33 cellular contexts compared by ENCODE assay signal in the genomic region with DNA sequence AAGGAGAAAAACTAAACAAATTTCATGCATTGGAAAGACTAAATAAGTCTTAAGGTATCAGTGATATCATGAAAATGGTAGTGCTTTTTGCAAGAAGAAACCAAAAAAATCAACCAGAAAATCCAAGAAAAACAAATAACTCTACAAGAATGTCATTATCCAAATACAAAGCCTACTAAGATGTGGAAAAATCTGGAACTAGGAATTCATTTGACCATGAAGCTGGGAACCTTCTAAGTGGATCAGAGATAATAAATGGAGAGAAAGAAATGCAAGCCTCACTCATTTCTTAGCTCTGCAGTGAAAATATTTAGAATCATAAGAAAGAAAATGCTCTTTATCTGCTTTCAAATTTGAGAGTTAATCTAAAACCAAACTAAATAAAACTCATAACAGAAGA. TPM values are rescaled to one million over a fixed set of nuclear protein-coding genes. Genes with fewer than 3 reads are reported as not detected.
DNase-seq lines count a peak whose midpoint lies in the region; ATAC-seq and TF ChIP-seq lines count a peak whose summit lies in the region.
"Had no signal": no experiment of that assay in that cellular context is flagged by ENCODE, and none has a peak within 500 bp of the region (broad histone marks: within the 10 kb centered on the region; RNA-seq: fewer than 3 reads in every experiment).

No MANE protein-coding gene starts in this region.

- peak; percentile 30 for DNase-seq in HFFc6
- peak; percentile 89 for DNase-seq in fibroblast of peridontal ligament (ENCODE audit: extremely low read depth)
- peak; percentile 47 for DNase-seq in stromal cell of bone marrow (ENCODE audit: low read depth)
- DNase-seq in ACHN = no peak
- no peak for DNase-seq in body of pancreas
- DNase-seq: activated CD4-positive, alpha-beta T cell treated with anti-CD3 and anti-CD28 coated beads, Interleukin-2, amount 50 U/mL, for 1 hour; activated CD4-positive, CD25-positive, alpha-beta regulatory T cell; activated CD8-positive, alpha-beta memory T cell treated with anti-CD3 and anti-CD28 coated beads, Interleukin-2, amount 10 ng/mL, durations not matched to agents 7 days and 5 days; activated naive CD4-positive, alpha-beta T cell; activated T-cell treated with anti-CD3 and anti-CD28 coated beads, Interleukin-2, amount 50 U/mL, for 48 hours; adrenal gland; AML-193; CD8-positive, alpha-beta memory T cell; DMS 273 treated with DMSO at 0.1 percent for 48 hours; H7; left lung; NCI-H1417 treated with DMSO at 0.1 percent for 48 hours; NCI-H2081 treated with DMSO at 0.1 percent for 48 hours; NCI-H2227 treated with DMSO at 0.1 percent for 48 hours; NCI-H526; NK-92 treated with Interleukin-12 subunit alpha and Interleukin-12 subunit beta, amount 100 ng/mL, for 24 hours; PC-9; SHP77; spleen; stimulated activated CD8-positive, alpha-beta memory T cell treated with anti-CD3 and anti-CD28 coated beads, Interleukin-4, amount 100 ng/mL, for 48 hours; stimulated activated naive CD8-positive, alpha-beta T cell treated with anti-CD3 and anti-CD28 coated beads, Interleukin-15, amount 100 ng/mL, for 72 hours; T-helper 17 cell had no signal

- H3K27ac Mint-ChIP-seq in HFFc6 = peak overlapping the region; percentile 29; the same call in 1 of the 2 replicates
- H3K27ac Mint-ChIP-seq: activated CD8-positive, alpha-beta memory T cell treated with anti-CD3 and anti-CD28 coated beads, Interleukin-2, amount 10 ng/mL, durations not matched to agents 7 days and 5 days; CD8-positive, alpha-beta memory T cell; neural progenitor cell; stimulated activated naive CD8-positive, alpha-beta T cell treated with anti-CD3 and anti-CD28 coated beads, Interleukin-15, amount 100 ng/mL, for 72 hours; T-helper 17 cell had no signal

- H3K9ac ChIP-seq in BLaER1 = no peak overlapping the region
- H3K9ac ChIP-seq: neural progenitor cell had no signal

- H3K4me3 ChIP-seq in BLaER1 = no peak overlapping the region
- no peak overlapping the region for H3K4me3 ChIP-seq in body of pancreas
- H3K4me3 ChIP-seq: adrenal gland, breast epithelium, left lung, neural progenitor cell, PC-9, right atrium auricular region, spleen had no signal

- no peaks in the 10 kb centered on the region; the same call in none of the 2 replicates for H3K27me3 Mint-ChIP-seq in HFFc6 (ENCODE audit: insufficient read depth)
- H3K27me3 Mint-ChIP-seq: activated CD8-positive, alpha-beta memory T cell treated with anti-CD3 and anti-CD28 coated beads, Interleukin-2, amount 10 ng/mL, durations not matched to agents 7 days and 5 days; T-helper 17 cell had no signal

- H3K27me3 ChIP-seq in BLaER1 (no peaks in the 10 kb centered on the region), body of pancreas (no peaks in the 10 kb centered on the region)
- H3K27me3 ChIP-seq: adrenal gland, breast epithelium, left lung, neural progenitor cell, right atrium auricular region had no signal

- peak overlapping the region; percentile 60 for H3K4me2 ChIP-seq in BLaER1
- H3K4me2 ChIP-seq: neural progenitor cell, PC-9 had no signal

- no peaks in the 10 kb centered on the region for H4K20me1 ChIP-seq in BLaER1

- ATAC-seq in GM18909 (IDR thresholded peaks at IDR 0.05; ENCODE audit: poor library complexity, unreplicated experiment) (no peak), body of pancreas (no peak)
- ATAC-seq: activated CD8-positive, alpha-beta memory T cell treated with anti-CD3 and anti-CD28 coated beads, Interleukin-2, amount 10 ng/mL, durations not matched to agents 7 days and 5 days; left lung; stimulated activated naive CD8-positive, alpha-beta T cell treated with anti-CD3 and anti-CD28 coated beads, Interleukin-15, amount 100 ng/mL, for 72 hours; T-helper 17 cell had no signal

- no peak for TF ChIP-seq CTCF in HFFc6 (IDR thresholded peaks at IDR 0.05)
- TF ChIP-seq CTCF in body of pancreas (IDR thresholded peaks at IDR 0.05) = no peak

- H3K4me1 Mint-ChIP-seq in HFFc6 (ENCODE audit: low read depth) = peaks cover 37% of the 10 kb centered on the region
- H3K4me1 Mint-ChIP-seq: CD8-positive, alpha-beta memory T cell; neural progenitor cell; T-helper 17 cell had no signal

- no peaks in the 10 kb centered on the region for H3K36me3 Mint-ChIP-seq in HFFc6 (ENCODE audit: low read depth)
- H3K36me3 Mint-ChIP-seq: activated CD8-positive, alpha-beta memory T cell treated with anti-CD3 and anti-CD28 coated beads, Interleukin-2, amount 10 ng/mL, durations not matched to agents 7 days and 5 days; CD8-positive, alpha-beta memory T cell; neural progenitor cell had no signal

- intact Hi-C loops in body of pancreas (cut with DNase I) = no loop called here

- H3K36me3 ChIP-seq in BLaER1 = no peaks in the 10 kb centered on the region
- H3K36me3 ChIP-seq in body of pancreas (replicated peaks in 1 of 2; ENCODE audit: insufficient read depth in 1 of 2, low read depth in 2 of 2) = peaks cover 0 to 7% of the 10 kb centered on the region in 2 donors
- H3K36me3 ChIP-seq: adrenal gland, breast epithelium, left lung, neural progenitor cell, right atrium auricular region, spleen had no signal

- in situ Hi-C loops in ACHN (cut with HindIII; ENCODE audit: low pct_ligation_motif_present, low pct_unique_long_range_greater_than_20kb, low sequenced_read_pairs) = no loop called here

- H3K4me3 Mint-ChIP-seq in HFFc6 = no peak overlapping the region
- H3K4me3 Mint-ChIP-seq: activated CD8-positive, alpha-beta memory T cell treated with anti-CD3 and anti-CD28 coated beads, Interleukin-2, amount 10 ng/mL, durations not matched to agents 7 days and 5 days; CD8-positive, alpha-beta memory T cell; neural progenitor cell; stimulated activated naive CD8-positive, alpha-beta T cell treated with anti-CD3 and anti-CD28 coated beads, Interleukin-15, amount 100 ng/mL, for 72 hours; T-helper 17 cell had no signal

- no peaks in the 10 kb centered on the region for H3K9me3 Mint-ChIP-seq in HFFc6
- H3K9me3 Mint-ChIP-seq: neural progenitor cell; stimulated activated naive CD8-positive, alpha-beta T cell treated with anti-CD3 and anti-CD28 coated beads, Interleukin-15, amount 100 ng/mL, for 72 hours had no signal

- H3K27ac ChIP-seq in BLaER1 = no peak overlapping the region
- H3K27ac ChIP-seq in body of pancreas = no peak overlapping the region
- H3K27ac ChIP-seq: adrenal gland, breast epithelium, left lung, neural progenitor cell, PC-9, right atrium auricular region, spleen had no signal

- H3K9me3 ChIP-seq in BLaER1 (no peaks in the 10 kb centered on the region), body of pancreas (no peaks in the 10 kb centered on the region)
- H3K9me3 ChIP-seq: adrenal gland, breast epithelium, left lung, right atrium auricular region, spleen had no signal

- H3K4me1 ChIP-seq in BLaER1 (peaks cover 14% of the 10 kb centered on the region), body of pancreas (peaks cover 16% of the 10 kb centered on the region)
- H3K4me1 ChIP-seq: breast epithelium, neural progenitor cell had no signal

- TF ChIP-seq POLR2A in body of pancreas (IDR thresholded peaks at IDR 0.05) = no peak

RNA-seq across cellular contexts. Expression of a gene that starts 51.3 kb away (rescaled TPM):
- total RNA-seq in HFFc6 (2021; fragmentation: NEBNext Ultra II Directional; extraction: Animal tissue kit (Norgen Biotek cat#: 25700)) = under 1 TPM in 3 of 6 experiments, not detected in 3; 0.05 to 0.10 (median 0.08) TPM
- total RNA-seq in body of pancreas = 10 to 100 TPM; 49.5 to 59.7 TPM
- total RNA-seq: activated CD8-positive, alpha-beta memory T cell treated with anti-CD3 and anti-CD28 coated beads, Interleukin-2, amount 10 ng/mL, durations not matched to agents 7 days and 5 days; CD8-positive, alpha-beta memory T cell; myocyte; T-helper 17 cell had no signal

Comparison
In these comparisons a context has a peak if more than half of its experiments do, and no peak if none do; other contexts are left out.
1. DNase-seq: peak in HFFc6 (single experiment), fibroblast of peridontal ligament (single experiment) and stromal cell of bone marrow (single experiment); none in ACHN (single experiment) and body of pancreas (0 of 4).
2. RNA of a gene that starts 51.3 kb away (total RNA-seq): 49.5 to 59.7 TPM in body of pancreas; 0.05 to 0.10 TPM in HFFc6; every median in the first group is over 10 times any median in the second.